In genomic region chr20:47809161-47809560, GRCh38 we compare ENCODE assay signal across 18 cellular contexts. TPM values are rescaled to one million over a fixed set of nuclear protein-coding genes. Genes with fewer than 3 reads are reported as not detected.
DNase-seq lines count a peak whose midpoint lies in the region; ATAC-seq, FAIRE-seq and TF ChIP-seq lines count a peak whose summit lies in the region.
"Had no signal": no experiment of that assay in that cellular context is flagged by ENCODE, and none has a peak within 500 bp of the region (broad histone marks: within the 10 kb centered on the region; RNA-seq: fewer than 3 reads in every experiment).

No MANE protein-coding gene starts in this region.

- H2AFZ ChIP-seq in trophoblast cell (ENCODE audit: insufficient read depth, low read length, poor library complexity), result no peak overlapping the region

- H3K4me1 ChIP-seq in RWPE2 (ENCODE audit: insufficient read depth, poor library complexity, severe bottlenecking) (peaks cover 35% of the 10 kb centered on the region), esophagus squamous epithelium (peaks cover 7 to 23% (median 15%) of the 10 kb centered on the region in 3 donors), trophoblast cell (ENCODE audit: control insufficient read depth in 1 of 2, insufficient read depth in 2 of 2, low read length in 2 of 2) (peaks cover 4 to 8% of the 10 kb centered on the region in 2 experiments)

- peaks cover 5% of the 10 kb centered on the region for H3K9me3 Mint-ChIP-seq in Calu3 (ENCODE audit: low read depth, unreplicated experiment)

- H2AK5ac ChIP-seq in trophoblast cell (ENCODE audit: low read length), result no peak overlapping the region

- no peak overlapping the region for H3K14ac ChIP-seq in trophoblast cell (ENCODE audit: low read length)

- H3K9ac ChIP-seq in trophoblast cell (ENCODE audit: low read length), result no peak overlapping the region

- no peak overlapping the region for H2BK120ac ChIP-seq in trophoblast cell (ENCODE audit: insufficient read depth, low read length, poor library complexity)

- FAIRE-seq in frontal cortex (lab: Jason Lieb, UNC), result no peak
- FAIRE-seq: GM12878 had no signal

- H3K4me1 Mint-ChIP-seq in Calu3 (ENCODE audit: low read depth, unreplicated experiment), result peaks cover 30% of the 10 kb centered on the region

- intact Hi-C loops in Calu3 (cut with micrococcal nuclease; ENCODE audit: unreplicated experiment), result no loop called here
- intact Hi-C loops in esophagus squamous epithelium (cut with DNase I), result no loop called here

- no peak overlapping the region for H3K4ac ChIP-seq in trophoblast cell (ENCODE audit: low read depth, low read length)

- peak overlapping the region; percentile 56 for H3K4me3 Mint-ChIP-seq in Calu3 (ENCODE audit: low read depth, unreplicated experiment)
- H3K4me3 Mint-ChIP-seq: CD8-positive, alpha-beta T cell had no signal

- H3K27me3 ChIP-seq in RWPE2 (ENCODE audit: insufficient read depth, poor library complexity, severe bottlenecking) (no peaks in the 10 kb centered on the region), esophagus squamous epithelium (peaks cover 0 to 51% (median 0%) of the 10 kb centered on the region in 4 donors), trophoblast cell (ENCODE audit: insufficient read depth, low read length) (no peaks in the 10 kb centered on the region)

- no peaks in the 10 kb centered on the region for H3K79me2 ChIP-seq in trophoblast cell (ENCODE audit: control insufficient read depth, insufficient read depth, low read length, poor library complexity)

- H4K91ac ChIP-seq in trophoblast cell (ENCODE audit: low read depth, low read length), result no peak overlapping the region

- no peak for TF ChIP-seq CTCF in Calu3 (IDR thresholded peaks at IDR 0.05; ENCODE audit: unreplicated experiment)
- no peak for TF ChIP-seq CTCF in RWPE2 (IDR thresholded peaks at IDR 0.05; ENCODE audit: poor library complexity, severe bottlenecking)
- TF ChIP-seq CTCF in esophagus squamous epithelium (IDR thresholded peaks at IDR 0.05), result no peak

- H3K23ac ChIP-seq in trophoblast cell (ENCODE audit: low read length), result no peak overlapping the region

- H3K4me3 ChIP-seq in RWPE2 (ENCODE audit: severe bottlenecking) (no peak overlapping the region), esophagus squamous epithelium (no peak overlapping the region), trophoblast cell (ENCODE audit: low read depth, low read length) (no peak overlapping the region)
- H3K4me3 ChIP-seq: GM12878 had no signal

- no peak overlapping the region for H3K4me2 ChIP-seq in trophoblast cell (ENCODE audit: low read length)

- H3K27me3 Mint-ChIP-seq in Calu3 (ENCODE audit: unreplicated experiment), result no peaks in the 10 kb centered on the region

- H2BK12ac ChIP-seq in trophoblast cell (ENCODE audit: low read length), result no peak overlapping the region

- H3K27ac ChIP-seq in RWPE2 (ENCODE audit: poor library complexity, severe bottlenecking) (peak overlapping the region; percentile 90), esophagus squamous epithelium (peak overlapping the region in 3 of 4 donors; percentile 2 to 67 (median 26)), trophoblast cell (ENCODE audit: low read depth, low read length) (no peak overlapping the region)

- H3K9me3 ChIP-seq in RWPE2 (ENCODE audit: severe bottlenecking) (no peaks in the 10 kb centered on the region), esophagus squamous epithelium (no peaks in the 10 kb centered on the region), trophoblast cell (ENCODE audit: insufficient read depth, low read depth, low read length) (no peaks in the 10 kb centered on the region)

- H4K12ac ChIP-seq in trophoblast cell (ENCODE audit: low read depth, low read length), result no peak overlapping the region

- WGBS in esophagus squamous epithelium, 2 donors, result 33 to 51% methylated on average over 6 of the region's 6 CpGs
- WGBS in trophoblast cell (ENCODE audit: extremely low coverage, insufficient coverage, insufficient read length), result no CpG with 5 or more reads among the region's 6 CpGs

- no peak overlapping the region for H4K8ac ChIP-seq in trophoblast cell (ENCODE audit: low read depth, low read length)

- H3K36me3 ChIP-seq in RWPE2 (ENCODE audit: low read depth) (no peaks in the 10 kb centered on the region), esophagus squamous epithelium (no peaks in the 10 kb centered on the region), trophoblast cell (ENCODE audit: control insufficient read depth in 1 of 2, insufficient read depth in 2 of 2, low read length in 2 of 2) (no peaks in the 10 kb centered on the region)

- no peak overlapping the region for H2BK5ac ChIP-seq in trophoblast cell (ENCODE audit: low read depth, low read length, poor library complexity)

- DNase-seq in Calu3 (no peak), RWPE2 (ENCODE audit: low spot score) (no peak), esophagus squamous epithelium (lab: John Stamatoyannopoulos, UW) (no peak), trophoblast cell (peak in 1 of 2 donors; percentile 9), frontal cortex (ENCODE audit: low spot score in 2 of 2) (no peak), NAMALWA (ENCODE audit: low spot score) (no peak)
- DNase-seq: CD8-positive, alpha-beta T cell; DMS79 treated with DMSO at 0.1 percent for 48 hours; KBM-7; NCI-H1048; NCI-H146; NCI-H2081; NCI-H510A treated with DMSO at 0.1 percent for 48 hours; SHP77 had no signal

- CTCF ChIA-PET in Calu3 (lab: Charles Lee), result interaction anchor here (0.8 to 1.3 kb wide), 7 partner anchors 10 to 812 kb away, joined by 3 to 7 read pairs (median 4); no protein-coding TSS in a partner anchor

- ATAC-seq in RWPE2 (ENCODE audit: low read depth) (no peak), HG03378 (IDR thresholded peaks at IDR 0.05; ENCODE audit: unreplicated experiment) (no peak), HG03457 (IDR thresholded peaks at IDR 0.05; ENCODE audit: unreplicated experiment) (no peak)
- ATAC-seq: CD8-positive, alpha-beta T cell; GM12878; Panc1 had no signal

- TSS peak; percentile 99 for BruUV-seq in Calu3 (replicated peaks; lab: Mats Ljungman, UMichigan)

- no peaks in the 10 kb centered on the region for H3K36me3 Mint-ChIP-seq in Calu3 (ENCODE audit: insufficient read depth, unreplicated experiment)
- H3K36me3 Mint-ChIP-seq: CD8-positive, alpha-beta T cell had no signal

- H3K27ac Mint-ChIP-seq in Calu3 (ENCODE audit: unreplicated experiment), result peak overlapping the region; percentile 86
- H3K27ac Mint-ChIP-seq: CD8-positive, alpha-beta T cell had no signal

- H3K79me1 ChIP-seq in trophoblast cell (ENCODE audit: low read length), result no peaks in the 10 kb centered on the region

- H3K18ac ChIP-seq in trophoblast cell (ENCODE audit: low read length), result peak overlapping the region; percentile 18

- no peak for TF ChIP-seq POLR2A in esophagus squamous epithelium (IDR thresholded peaks at IDR 0.05)

RNA-seq across cellular contexts. Expression of gene SULF2, which starts 23.9 kb away (rescaled TPM):
- total RNA-seq in Calu3 (2022) (112 and 120 TPM in 2 replicates), esophagus squamous epithelium (100 to 1,000 TPM in 2 of 4 donors, 10 to 100 TPM in 2; 31.5 to 182 (median 94.4) TPM), frontal cortex (18.8 TPM)
- polyA plus RNA-seq in trophoblast cell (2013), result 50.7 and 52.8 TPM in 2 replicates
